ENCODE assay signal across 26 cellular contexts in the genomic region with DNA sequence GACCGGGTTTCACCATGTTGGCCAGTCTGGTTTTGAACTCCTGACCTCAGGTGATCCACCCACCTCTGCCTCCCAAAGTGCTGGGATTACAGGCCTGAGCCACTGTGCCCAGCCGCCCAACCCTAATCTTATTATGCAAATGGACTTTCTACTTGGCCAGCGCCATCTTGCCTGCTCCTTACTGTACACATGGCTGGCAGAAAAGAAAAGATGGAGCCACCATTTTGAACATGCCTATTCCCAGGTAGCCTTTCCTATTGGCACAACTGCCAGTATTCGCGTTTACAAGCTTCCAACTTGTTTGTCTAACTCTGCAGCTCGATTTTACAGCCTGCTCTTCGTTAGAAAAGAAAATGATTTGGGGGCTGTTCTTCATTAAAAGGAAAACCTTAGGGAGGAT.
"Had no signal": no experiment of that assay in that cellular context is flagged by ENCODE, and none has a peak within 500 bp of the region (broad histone marks: within the 10 kb centered on the region; RNA-seq: fewer than 3 reads in every experiment).

No MANE protein-coding gene starts in this region.

- H3K4me2 ChIP-seq: PC-9 had no signal

- ATAC-seq: activated CD4-positive, alpha-beta T cell treated with anti-CD3 and anti-CD28 coated beads for 36 hours; activated CD4-positive, CD25-positive, alpha-beta regulatory T cell treated with anti-CD3 and anti-CD28 coated beads, Interleukin-2, amount 50 U/mL, for 24 hours; activated naive CD4-positive, alpha-beta T cell treated with anti-CD3 and anti-CD28 coated beads, Interleukin-2, amount 50 U/mL, for 72 hours; activated T-cell treated with anti-CD3 and anti-CD28 coated beads, Interleukin-2, amount 50 U/mL, for 4 hours; Right ventricle myocardium inferior; WTC11 had no signal

- DNase-seq: activated CD4-positive, alpha-beta memory T cell treated with anti-CD3 and anti-CD28 coated beads for 36 hours; activated CD4-positive, alpha-beta T cell treated with anti-CD3 and anti-CD28 coated beads for 36 hours; activated CD4-positive, alpha-beta T cell treated with anti-CD3 and anti-CD28 coated beads, Interleukin-2, amount 50 U/mL, for 1 hour; activated CD8-positive, alpha-beta memory T cell treated with anti-CD3 and anti-CD28 coated beads, Interleukin-2, amount 50 U/mL, for 4 hours; activated gamma-delta T cell treated with Interleukin-2 at 50 U/mL for 16 hours; activated naive CD4-positive, alpha-beta T cell treated with anti-CD3 and anti-CD28 coated beads for 36 hours; activated T-cell treated with anti-CD3 and anti-CD28 coated beads for 4 hours; activated T-cell treated with anti-CD3 and anti-CD28 coated beads, Interleukin-2, amount 50 U/mL, for 4 hours; anterior cingulate cortex; caudate nucleus; NCI-H1105; NCI-H1436; NCI-H1694; NCI-H1930; NCI-H2081 treated with DMSO at 0.1 percent for 48 hours; NCI-H226; NCI-H524; NCI-H69; PC-9; SIG-M5 had no signal

- H3K27ac ChIP-seq: PC-9, RWPE1, SK-N-MC had no signal

- H3K4me3 ChIP-seq: PC-9, SK-N-MC had no signal

- H2AFZ ChIP-seq: PC-9 had no signal
